In genomic region chr1:24567792-24568388, GRCh38 we compare ENCODE assay signal across 1 cellular context.
TF ChIP-seq lines count a peak whose summit lies in the region.

No MANE protein-coding gene starts in this region.

TF ChIP-seq in HepG2, 621 proteins besides CTCF, POLR2A, EP300 and RAD21 (continued from another document and continues in another):
- TF ChIP-seq ZNF850 (CRISPR knock-in tag; conservative IDR thresholded peaks at IDR 0.05): no peak
- no peak for TF ChIP-seq HCFC1 (IDR thresholded peaks at IDR 0.05; ENCODE audit: low read depth, low read length)
- no peak for TF ChIP-seq ZNF446 (CRISPR knock-in tag; IDR thresholded peaks at IDR 0.05)
- TF ChIP-seq KLF16 (CRISPR knock-in tag; IDR thresholded peaks at IDR 0.05): peak in 1 of 2 experiments; percentile 60; a peak in 2 of 4 replicates
- peak; percentile 79; the same call in 1 of the 2 replicates for TF ChIP-seq ZBTB20 (CRISPR knock-in tag; IDR thresholded peaks at IDR 0.05; ENCODE audit: borderline replicate concordance, low read depth)
- TF ChIP-seq ZFP1 (CRISPR knock-in tag; IDR thresholded peaks at IDR 0.05): 0 out of 2 replicates have a peak, but pooled peaks have one; percentile 62
- peak; percentile 60; the same call in 1 of the 2 replicates for TF ChIP-seq ZNF574 (CRISPR knock-in tag; IDR thresholded peaks at IDR 0.05)
- TF ChIP-seq NFIB (CRISPR knock-in tag; IDR thresholded peaks at IDR 0.05; ENCODE audit: borderline replicate concordance): no peak
- TF ChIP-seq RNF2 (conservative IDR thresholded peaks at IDR 0.05; ENCODE audit: low read depth): peak; percentile 51; the same call in 1 of the 2 replicates
- TF ChIP-seq SNAI1 (CRISPR knock-in tag; IDR thresholded peaks at IDR 0.05; ENCODE audit: borderline replicate concordance): no peak
- peak; percentile 57; the same call in 1 of the 2 replicates for TF ChIP-seq RERE (CRISPR knock-in tag; IDR thresholded peaks at IDR 0.05; ENCODE audit: low read depth)
- peak; percentile 64; the same call in 1 of the 2 replicates for TF ChIP-seq TCF7 (IDR thresholded peaks at IDR 0.05; ENCODE audit: low read depth)
- TF ChIP-seq SNAPC2 (CRISPR knock-in tag; IDR thresholded peaks at IDR 0.05): no peak; the same call in 1 of the 2 replicates
- TF ChIP-seq MBNL3 (CRISPR knock-in tag; conservative IDR thresholded peaks at IDR 0.05): no peak
- no peak for TF ChIP-seq ATM (IDR thresholded peaks at IDR 0.05; ENCODE audit: borderline replicate concordance)
- no peak for TF ChIP-seq PCBP2 (optimal IDR thresholded peaks at IDR 0.05; ENCODE audit: low read depth, low read length, poor library complexity, severe bottlenecking)
- peak; percentile 94; the same call in 1 of the 2 replicates for TF ChIP-seq ZNF430 (CRISPR knock-in tag; IDR thresholded peaks at IDR 0.05)
- TF ChIP-seq HMGXB4 (CRISPR knock-in tag; IDR thresholded peaks at IDR 0.05; ENCODE audit: borderline replicate concordance in 1 of 2, low read depth in 1 of 2): peak; percentile 37 to 76; a peak in 2 of 4 replicates
- TF ChIP-seq ZNF160 (CRISPR knock-in tag; IDR thresholded peaks at IDR 0.05): 0 out of 2 replicates have a peak, but pooled peaks have one; percentile 68
- TF ChIP-seq ZKSCAN8 (CRISPR knock-in tag; IDR thresholded peaks at IDR 0.05; ENCODE audit: borderline replicate concordance): peak; percentile 93
- TF ChIP-seq HNRNPUL1 (IDR thresholded peaks at IDR 0.05; ENCODE audit: low read depth, low read length): no peak
- TF ChIP-seq KDM5B (CRISPR knock-in tag; IDR thresholded peaks at IDR 0.05; ENCODE audit: borderline replicate concordance): peak; percentile 88
- 0 out of 2 replicates have a peak, but pooled peaks have one; percentile 39 for TF ChIP-seq ZNF563 (CRISPR knock-in tag; IDR thresholded peaks at IDR 0.05)
- TF ChIP-seq NR3C1 (CRISPR knock-in tag; IDR thresholded peaks at IDR 0.05): no peak
- no peak for TF ChIP-seq CSRNP2 (CRISPR knock-in tag; conservative IDR thresholded peaks at IDR 0.05; ENCODE audit: low read depth)
- TF ChIP-seq HNF1B (CRISPR knock-in tag; IDR thresholded peaks at IDR 0.05): peak; percentile 87
- peak; percentile 73; the same call in 1 of the 2 replicates for TF ChIP-seq ZNF280D (CRISPR knock-in tag; IDR thresholded peaks at IDR 0.05)
- no peak for TF ChIP-seq NBN (conservative IDR thresholded peaks at IDR 0.05)
- 0 out of 2 replicates have a peak, but pooled peaks have one; percentile 33 for TF ChIP-seq KMT2A (CRISPR knock-in tag; IDR thresholded peaks at IDR 0.05)
- TF ChIP-seq ATF7-NPFF (CRISPR knock-in tag; IDR thresholded peaks at IDR 0.05; ENCODE audit: low read depth): peak; percentile 35; the same call in 1 of the 2 replicates
- TF ChIP-seq ZNF121 (CRISPR knock-in tag; IDR thresholded peaks at IDR 0.05): peak; percentile 93
- TF ChIP-seq SMAD3 (CRISPR knock-in tag; IDR thresholded peaks at IDR 0.05): peak; percentile 29; the same call in 1 of the 2 replicates
- peak; percentile 56; the same call in 1 of the 2 replicates for TF ChIP-seq HINFP (CRISPR knock-in tag; IDR thresholded peaks at IDR 0.05; ENCODE audit: low read depth)
- peak; percentile 87 for TF ChIP-seq ATF2 (CRISPR knock-in tag; IDR thresholded peaks at IDR 0.05)
- peak; percentile 82 for TF ChIP-seq TBL1XR1 (IDR thresholded peaks at IDR 0.05; ENCODE audit: borderline replicate concordance, low read length, partially characterized antibody)
- TF ChIP-seq ZNF816 (CRISPR knock-in tag; IDR thresholded peaks at IDR 0.05; ENCODE audit: borderline replicate concordance): peak; percentile 47; the same call in 1 of the 2 replicates
- TF ChIP-seq GLMP (CRISPR knock-in tag; IDR thresholded peaks at IDR 0.05; ENCODE audit: borderline replicate concordance): no peak
- no peak for TF ChIP-seq ZNF75D (CRISPR knock-in tag; IDR thresholded peaks at IDR 0.05; ENCODE audit: borderline replicate concordance)
- TF ChIP-seq HMG20A (CRISPR knock-in tag; IDR thresholded peaks at IDR 0.05; ENCODE audit: borderline replicate concordance): peak; percentile 55; the same call in 1 of the 2 replicates
